Comparison of ENCODE assay signal across 1 cellular context in genomic region chr1:26550946-26551345, GRCh38.
TF ChIP-seq lines count a peak whose summit lies in the region.

No MANE protein-coding gene starts in this region.

TF ChIP-seq in K562, 482 proteins besides CTCF, POLR2A, EP300 and RAD21:
- TF ChIP-seq RBBP5 (IDR thresholded peaks at IDR 0.05; ENCODE audit: borderline replicate concordance, insufficient read depth, low read length, poor library complexity, severe bottlenecking): no peak
- no peak for TF ChIP-seq ARNT (IDR thresholded peaks at IDR 0.05)
- 0 out of 2 replicates have a peak, but pooled peaks have one; percentile 42 for TF ChIP-seq NFIC (IDR thresholded peaks at IDR 0.05)
- TF ChIP-seq, protein P1, sequence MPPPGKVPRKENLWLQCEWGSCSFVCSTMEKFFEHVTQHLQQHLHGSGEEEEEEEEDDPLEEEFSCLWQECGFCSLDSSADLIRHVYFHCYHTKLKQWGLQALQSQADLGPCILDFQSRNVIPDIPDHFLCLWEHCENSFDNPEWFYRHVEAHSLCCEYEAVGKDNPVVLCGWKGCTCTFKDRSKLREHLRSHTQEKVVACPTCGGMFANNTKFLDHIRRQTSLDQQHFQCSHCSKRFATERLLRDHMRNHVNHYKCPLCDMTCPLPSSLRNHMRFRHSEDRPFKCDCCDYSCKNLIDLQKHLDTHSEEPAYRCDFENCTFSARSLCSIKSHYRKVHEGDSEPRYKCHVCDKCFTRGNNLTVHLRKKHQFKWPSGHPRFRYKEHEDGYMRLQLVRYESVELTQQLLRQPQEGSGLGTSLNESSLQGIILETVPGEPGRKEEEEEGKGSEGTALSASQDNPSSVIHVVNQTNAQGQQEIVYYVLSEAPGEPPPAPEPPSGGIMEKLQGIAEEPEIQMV (tag; conservative IDR thresholded peaks at IDR 0.05; ENCODE audit: low read depth): no peak
- TF ChIP-seq CCAR2 (IDR thresholded peaks at IDR 0.05; ENCODE audit: low read depth, low read length): no peak
